1 cellular context compared by ENCODE assay signal in genomic region chr15:58179206-58179605, GRCh38.
TF ChIP-seq lines count a peak whose summit lies in the region.

No MANE protein-coding gene starts in this region.

TF ChIP-seq in IMR-90, 13 proteins besides CTCF, POLR2A, EP300 and RAD21 (continued from another document):
- TF ChIP-seq ELK1 (IDR thresholded peaks at IDR 0.05; ENCODE audit: borderline replicate concordance, low read depth, low read length) (no peak), BHLHE40 (IDR thresholded peaks at IDR 0.05; ENCODE audit: low read depth, low read length) (no peak), CHD1 (IDR thresholded peaks at IDR 0.05; ENCODE audit: low read depth, low read length) (no peak), NFE2L2 (IDR thresholded peaks at IDR 0.05; ENCODE audit: low read depth, low read length) (no peak), MAZ (IDR thresholded peaks at IDR 0.05; ENCODE audit: borderline replicate concordance, low read depth, low read length) (no peak), RFX5 (IDR thresholded peaks at IDR 0.05; ENCODE audit: low read depth, low read length) (no peak), CEBPB (IDR thresholded peaks at IDR 0.05; ENCODE audit: low read depth, low read length) (no peak), MAFK (IDR thresholded peaks at IDR 0.05; ENCODE audit: low read depth, low read length) (no peak), FOS (IDR thresholded peaks at IDR 0.05; ENCODE audit: low read depth, low read length) (no peak), SMC3 (IDR thresholded peaks at IDR 0.05; ENCODE audit: low read depth, low read length) (no peak), RCOR1 (IDR thresholded peaks at IDR 0.05; ENCODE audit: insufficient replicate concordance, low read length) (no peak)
- TF ChIP-seq, protein P1, sequence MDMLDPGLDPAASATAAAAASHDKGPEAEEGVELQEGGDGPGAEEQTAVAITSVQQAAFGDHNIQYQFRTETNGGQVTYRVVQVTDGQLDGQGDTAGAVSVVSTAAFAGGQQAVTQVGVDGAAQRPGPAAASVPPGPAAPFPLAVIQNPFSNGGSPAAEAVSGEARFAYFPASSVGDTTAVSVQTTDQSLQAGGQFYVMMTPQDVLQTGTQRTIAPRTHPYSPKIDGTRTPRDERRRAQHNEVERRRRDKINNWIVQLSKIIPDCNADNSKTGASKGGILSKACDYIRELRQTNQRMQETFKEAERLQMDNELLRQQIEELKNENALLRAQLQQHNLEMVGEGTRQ (IDR thresholded peaks at IDR 0.05; ENCODE audit: low read depth, low read length) = no peak
